In the genomic region with DNA sequence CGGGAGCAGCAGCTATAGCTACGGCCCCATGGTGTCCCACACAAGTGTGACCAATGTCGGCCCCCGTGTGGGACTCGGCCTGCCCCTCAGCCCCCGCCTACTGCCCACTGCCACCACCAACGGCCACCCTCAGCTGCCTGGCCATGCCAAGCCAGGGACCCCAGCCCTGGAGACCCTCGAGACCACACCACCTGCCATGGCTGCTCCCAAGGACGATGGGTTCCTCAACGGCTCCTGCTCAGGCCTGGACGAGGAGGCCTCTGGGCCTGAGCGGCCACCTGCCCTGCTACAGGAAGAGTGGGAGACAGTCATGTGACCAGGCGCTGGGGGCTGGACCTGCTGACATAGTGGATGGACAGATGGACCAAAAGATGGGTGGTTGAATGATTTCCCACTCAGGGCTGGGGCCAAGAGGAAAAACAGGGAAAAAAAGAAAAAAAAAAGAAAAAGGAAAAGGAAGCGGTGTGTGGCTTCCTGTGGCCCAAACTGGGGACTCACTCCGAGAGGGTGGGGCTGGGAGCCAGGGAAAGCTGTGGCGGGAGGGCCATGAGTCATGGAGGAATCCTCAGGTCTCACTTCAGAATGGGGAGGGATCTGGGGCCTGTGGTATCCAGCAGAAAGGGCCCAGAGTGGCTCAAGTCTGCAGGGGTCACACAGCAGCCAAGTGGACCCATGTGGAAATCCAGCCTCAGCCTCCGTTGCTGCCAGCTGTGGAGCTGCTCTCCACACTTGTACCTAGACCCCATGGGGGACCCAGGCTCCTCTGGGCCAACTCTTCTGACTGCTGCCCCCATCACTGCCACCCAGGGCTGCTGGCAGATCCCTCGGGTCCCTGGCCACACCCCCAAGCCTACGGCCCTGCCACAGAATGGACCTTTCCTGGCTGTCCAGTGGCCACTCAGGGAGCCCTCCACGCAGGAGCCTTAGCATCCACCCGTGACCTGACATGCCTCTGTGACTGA, we compare ENCODE assay signal across 16 cellular contexts. TPM values are rescaled to one million over a fixed set of nuclear protein-coding genes. Genes with fewer than 3 reads are reported as not detected.
DNase-seq lines count a peak whose midpoint lies in the region; ATAC-seq, FAIRE-seq and TF ChIP-seq lines count a peak whose summit lies in the region.
"Had no signal": no experiment of that assay in that cellular context is flagged by ENCODE, and none has a peak within 500 bp of the region (broad histone marks: within the 10 kb centered on the region; RNA-seq: fewer than 3 reads in every experiment).

No MANE protein-coding gene starts in this region.

- in situ Hi-C loops in gastrocnemius medialis (cut with MboI; ENCODE audit: low sequenced_read_pairs in 4 of 4) = no loop called here

- TF ChIP-seq POLR2A in gastrocnemius medialis (IDR thresholded peaks at IDR 0.05) = no peak

- H3K4me3 Mint-ChIP-seq in nephron progenitor cell = no peak overlapping the region
- H3K4me3 Mint-ChIP-seq: naive thymus-derived CD4-positive, alpha-beta T cell had no signal

- H3K27ac Mint-ChIP-seq in nephron progenitor cell = peak overlapping the region; percentile 53

- H3K36me3 ChIP-seq in bronchial epithelial cell (ENCODE audit: control insufficient read depth, insufficient read depth, low read length) = no peaks in the 10 kb centered on the region
- H3K36me3 ChIP-seq in gastrocnemius medialis = no peaks in the 10 kb centered on the region

- peaks cover 6 to 8% of the 10 kb centered on the region in 2 donors for H3K4me1 ChIP-seq in gastrocnemius medialis

- H3K27me3 ChIP-seq in bronchial epithelial cell (ENCODE audit: control insufficient read depth, insufficient read depth, low read length) = no peaks in the 10 kb centered on the region
- no peaks in the 10 kb centered on the region for H3K27me3 ChIP-seq in gastrocnemius medialis

- no peak for FAIRE-seq in bronchial epithelial cell (lab: Jason Lieb, UNC)
- FAIRE-seq: GM12878 had no signal

- TF ChIP-seq CTCF in bronchial epithelial cell (IDR thresholded peaks at IDR 0.05; ENCODE audit: insufficient read depth, low read length, severe bottlenecking) (no peak), nephron progenitor cell (IDR thresholded peaks at IDR 0.05) (no peak), gastrocnemius medialis (IDR thresholded peaks at IDR 0.05 in 4 of 5, conservative IDR thresholded peaks at IDR 0.05 in 1 of 5) (no peak)

- intact Hi-C loops in left colon (cut with DNase I, micrococcal nuclease) (loop anchor here in 1 of 2 donors (10.0 kb wide), 1 partner anchor 199 kb away; the partner anchor contains the start of gene TMIE), gastrocnemius medialis (cut with DNase I; ENCODE audit: low total_unique reads) (no loop called here)

- no peak overlapping the region for H3K27ac ChIP-seq in gastrocnemius medialis
- H3K27ac ChIP-seq: HL-60 had no signal

- no peaks in the 10 kb centered on the region for H3K36me3 Mint-ChIP-seq in nephron progenitor cell (ENCODE audit: low read depth)
- H3K36me3 Mint-ChIP-seq: activated naive CD4-positive, alpha-beta T cell treated with anti-CD3 and anti-CD28 coated beads, Interleukin-2, amount 50 U/mL, for 72 hours; naive thymus-derived CD4-positive, alpha-beta T cell had no signal

- H3K9me3 ChIP-seq in gastrocnemius medialis = no peaks in the 10 kb centered on the region

- ATAC-seq in left colon = no peak
- ATAC-seq in gastrocnemius medialis = no peak
- ATAC-seq: GM12878; naive thymus-derived CD4-positive, alpha-beta T cell had no signal

- no peak overlapping the region for H3K4me3 ChIP-seq in bronchial epithelial cell (ENCODE audit: low read depth, low read length)
- H3K4me3 ChIP-seq in gastrocnemius medialis = no peak overlapping the region
- H3K4me3 ChIP-seq: GM12878 had no signal

- peaks cover 4% of the 10 kb centered on the region for H3K27me3 Mint-ChIP-seq in nephron progenitor cell (ENCODE audit: low read depth, poor library complexity)

- DNase-seq in Daoy (ENCODE audit: low read depth) (peak; percentile 85), LHCN-M2 (ENCODE audit: low read depth) (peak; percentile 27), bronchial epithelial cell (ENCODE audit: low read depth) (peak; percentile 56), nephron progenitor cell (no peak), NCI-H82 (lab: John Stamatoyannopoulos, UW) (no peak), left colon (no peak), iPS-NIHi7 (ENCODE audit: extremely low spot score) (no peak), gastrocnemius medialis (no peak)
- DNase-seq: Calu3; naive thymus-derived CD4-positive, alpha-beta T cell; NCI-H146; NK-92 treated with Interleukin-12 subunit alpha and Interleukin-12 subunit beta, amount 100 ng/mL, for 24 hours had no signal

- no peaks in the 10 kb centered on the region for H3K9me3 Mint-ChIP-seq in nephron progenitor cell
- H3K9me3 Mint-ChIP-seq: activated naive CD4-positive, alpha-beta T cell treated with anti-CD3 and anti-CD28 coated beads, Interleukin-2, amount 50 U/mL, for 72 hours; naive thymus-derived CD4-positive, alpha-beta T cell had no signal

- no peaks in the 10 kb centered on the region for H3K4me1 Mint-ChIP-seq in nephron progenitor cell

RNA-seq across cellular contexts. Expression of gene PTH1R, which starts 26.1 kb away (rescaled TPM):
- not detected in 2 replicates for total RNA-seq in Daoy (2014; rRNA removed; shearing (Covaris generic))
- total RNA-seq in LHCN-M2 (2014; rRNA removed) (1.2 and 1.3 TPM in 2 replicates), bronchial epithelial cell (not detected in 2 replicates), left colon (1 to 10 TPM; 1.4 to 1.7 TPM), gastrocnemius medialis (1 to 10 TPM; 2.3 to 7.9 (median 7.3) TPM)
- 1.3 TPM for polyA plus RNA-seq in LHCN-M2 (2012)
- total RNA-seq: activated CD8-positive, alpha-beta memory T cell treated with anti-CD3 and anti-CD28 coated beads for 36 hours; activated naive CD4-positive, alpha-beta T cell treated with anti-CD3 and anti-CD28 coated beads, Interleukin-2, amount 50 U/mL, for 72 hours; Calu3; GM12878; naive thymus-derived CD4-positive, alpha-beta T cell had no signal
- polyA plus RNA-seq: GM12878; naive thymus-derived CD4-positive, alpha-beta T cell had no signal

RNA-seq across cellular contexts. Expression of gene MYL3, which starts 40.4 kb away (rescaled TPM):
- total RNA-seq in Daoy (2014; rRNA removed; shearing (Covaris generic)) = not detected in 2 replicates
- total RNA-seq in LHCN-M2 (2014; rRNA removed) (not detected in 2 replicates), bronchial epithelial cell (not detected in 2 replicates), left colon (under 1 TPM; 0.47 to 0.79 TPM), gastrocnemius medialis (100 to 1,000 TPM in 2 of 4 donors, 10 to 100 TPM in 2; 42.5 to 544 (median 281) TPM)
- polyA plus RNA-seq in LHCN-M2 (2012) = 0.49 TPM
- total RNA-seq: activated CD8-positive, alpha-beta memory T cell treated with anti-CD3 and anti-CD28 coated beads for 36 hours; activated naive CD4-positive, alpha-beta T cell treated with anti-CD3 and anti-CD28 coated beads, Interleukin-2, amount 50 U/mL, for 72 hours; Calu3; GM12878; naive thymus-derived CD4-positive, alpha-beta T cell had no signal
- polyA plus RNA-seq: naive thymus-derived CD4-positive, alpha-beta T cell had no signal

Comparison
In these comparisons a context has a peak if more than half of its experiments do, and no peak if none do; other contexts are left out.
1. DNase-seq: peak in Daoy (single experiment), LHCN-M2 (single experiment) and bronchial epithelial cell (single experiment); none in nephron progenitor cell (single experiment), NCI-H82 (single experiment), left colon (0 of 2), iPS-NIHi7 (single experiment) and gastrocnemius medialis (0 of 2).
2. RNA of gene MYL3, which starts 40.4 kb away (total RNA-seq): 42.5 to 544 TPM in gastrocnemius medialis; 0.47 to 0.79 TPM in left colon, not detected in Daoy, not detected in LHCN-M2 and not detected in bronchial epithelial cell; every median in the first group is over 10 times any median in the second.